8 cellular contexts compared by ENCODE assay signal in the genomic region with DNA sequence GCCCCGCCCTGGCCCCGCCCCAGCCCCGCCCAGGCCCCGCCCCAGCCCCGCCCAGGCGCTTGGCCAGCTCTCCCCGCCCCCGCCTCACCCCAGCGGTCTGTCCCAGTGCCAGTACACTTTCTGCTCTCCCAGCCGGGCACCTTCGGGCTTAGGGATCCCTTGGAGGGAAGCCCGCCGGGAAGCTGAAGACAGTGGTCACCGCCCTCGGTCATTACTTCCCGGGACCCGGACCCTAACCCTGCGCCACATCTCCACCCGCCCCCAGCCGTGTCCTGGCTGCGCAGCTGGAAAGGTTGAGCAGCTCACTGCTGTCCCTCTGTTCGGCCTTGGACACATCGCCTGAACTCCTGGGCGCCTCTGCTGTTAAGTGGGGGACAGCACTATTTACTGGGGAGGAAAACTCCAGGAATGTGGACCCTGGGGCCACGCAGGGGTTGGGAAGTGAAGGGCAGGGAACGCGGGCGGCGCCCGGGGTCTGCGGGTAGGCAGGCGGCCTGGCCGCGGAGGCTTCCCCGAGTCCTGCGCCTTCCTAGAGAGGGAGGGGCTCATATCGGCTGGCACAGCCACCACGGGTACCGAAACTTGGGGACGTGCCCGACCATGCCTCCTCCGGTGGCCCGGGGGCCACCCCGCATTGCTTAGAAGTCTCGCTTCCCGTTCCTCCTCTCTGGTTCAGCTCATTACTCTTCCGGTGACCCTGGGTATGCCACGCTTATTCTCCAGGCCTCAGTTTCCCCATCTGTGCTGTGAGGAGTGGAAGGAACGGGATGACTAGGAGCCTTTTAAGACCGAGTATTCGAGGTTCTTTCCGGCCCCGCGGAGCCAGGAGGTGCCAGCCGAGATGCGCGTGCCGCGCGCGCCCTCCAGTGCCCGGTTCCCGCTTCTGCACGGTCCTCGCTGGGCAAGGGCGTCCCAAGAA.
DNase-seq lines count a peak whose midpoint lies in the region; ATAC-seq lines count a peak whose summit lies in the region.

No MANE protein-coding gene starts in this region.

- H3K4me1 Mint-ChIP-seq in activated CD4-positive, alpha-beta T cell treated with anti-CD3 and anti-CD28 coated beads, Interleukin-2, amount 10 ng/mL, durations not matched to agents 7 days and 5 days: peaks cover 19% of the 10 kb centered on the region
- H3K4me1 Mint-ChIP-seq in dendritic cell treated with granulocyte-macrophage colony-stimulating factor and Interleukin-4, amounts not matched to agents 40 ng/mL and 50 ng/mL, for 4 days (ENCODE audit: low read depth): peaks cover 35% of the 10 kb centered on the region

- intact Hi-C loops in dendritic cell treated with granulocyte-macrophage colony-stimulating factor and Interleukin-4, amounts not matched to agents 40 ng/mL and 50 ng/mL, for 4 days (cut with micrococcal nuclease): loop anchor here (2.0 to 10.0 kb wide), 5 partner anchors 120 to 1972 kb away; partner anchors contain the start of gene GYPC

- peak overlapping the region; percentile 85 for H3K4me3 Mint-ChIP-seq in activated CD4-positive, alpha-beta T cell treated with anti-CD3 and anti-CD28 coated beads, Interleukin-2, amount 10 ng/mL, durations not matched to agents 7 days and 5 days
- H3K4me3 Mint-ChIP-seq in dendritic cell treated with granulocyte-macrophage colony-stimulating factor and Interleukin-4, amounts not matched to agents 40 ng/mL and 50 ng/mL, for 4 days: peak overlapping the region; percentile 83

- peaks cover 9% of the 10 kb centered on the region for H3K27me3 Mint-ChIP-seq in activated CD4-positive, alpha-beta T cell treated with anti-CD3 and anti-CD28 coated beads, Interleukin-2, amount 10 ng/mL, durations not matched to agents 7 days and 5 days
- peaks cover 15% of the 10 kb centered on the region for H3K27me3 Mint-ChIP-seq in dendritic cell treated with granulocyte-macrophage colony-stimulating factor and Interleukin-4, amounts not matched to agents 40 ng/mL and 50 ng/mL, for 4 days

- DNase-seq in ACHN: peak; percentile 66
- DNase-seq in NCI-H2196 treated with DMSO at 0.1 percent for 48 hours (lab: John Stamatoyannopoulos, UW; ENCODE audit: unreplicated experiment): peak; percentile 60
- DNase-seq in activated CD4-positive, alpha-beta T cell treated with anti-CD3 and anti-CD28 coated beads, Interleukin-2, amount 10 ng/mL, durations not matched to agents 7 days and 5 days: peak; percentile 84
- peak; percentile 82 for DNase-seq in left lobe of liver (ENCODE audit: low spot score)
- DNase-seq in stimulated activated CD4-positive, alpha-beta T cell treated with anti-CD3 and anti-CD28 coated beads, Interleukin-1b, Interleukin-23, amount 100 ng/mL, for 48 hours: peak; percentile 80

- CTCF ChIA-PET in activated CD4-positive, alpha-beta T cell treated with anti-CD3 and anti-CD28 coated beads, Interleukin-2, amount 10 ng/mL, durations not matched to agents 7 days and 5 days (lab: Charles Lee): interaction anchor here (0.6 to 3.3 kb wide), 5 partner anchors 20 to 260 kb away, joined by 3 to 31 read pairs (median 3); no protein-coding TSS in a partner anchor

- POLR2A ChIA-PET in activated CD4-positive, alpha-beta T cell treated with anti-CD3 and anti-CD28 coated beads, Interleukin-2, amount 10 ng/mL, durations not matched to agents 7 days and 5 days (lab: Charles Lee): interaction anchor here (0.6 kb wide), 1 partner anchor 378 kb away, joined by 3 read pairs; no protein-coding TSS in a partner anchor

- H3K9me3 Mint-ChIP-seq in activated CD4-positive, alpha-beta T cell treated with anti-CD3 and anti-CD28 coated beads, Interleukin-2, amount 10 ng/mL, durations not matched to agents 7 days and 5 days: no peaks in the 10 kb centered on the region
- no peaks in the 10 kb centered on the region for H3K9me3 Mint-ChIP-seq in dendritic cell treated with granulocyte-macrophage colony-stimulating factor and Interleukin-4, amounts not matched to agents 40 ng/mL and 50 ng/mL, for 4 days

- ATAC-seq in GM18508 (IDR thresholded peaks at IDR 0.05; ENCODE audit: insufficient read depth, unreplicated experiment): peak; percentile 83
- ATAC-seq in HG03039 (IDR thresholded peaks at IDR 0.05; ENCODE audit: unreplicated experiment): peak; percentile 87
- ATAC-seq in left lobe of liver: peak; percentile 93

- H3K27ac Mint-ChIP-seq in activated CD4-positive, alpha-beta T cell treated with anti-CD3 and anti-CD28 coated beads, Interleukin-2, amount 10 ng/mL, durations not matched to agents 7 days and 5 days: peak overlapping the region; percentile 87
- H3K27ac Mint-ChIP-seq in dendritic cell treated with granulocyte-macrophage colony-stimulating factor and Interleukin-4, amounts not matched to agents 40 ng/mL and 50 ng/mL, for 4 days: peak overlapping the region; percentile 60

- no peaks in the 10 kb centered on the region for H3K36me3 Mint-ChIP-seq in activated CD4-positive, alpha-beta T cell treated with anti-CD3 and anti-CD28 coated beads, Interleukin-2, amount 10 ng/mL, durations not matched to agents 7 days and 5 days (ENCODE audit: low read depth)
- no peaks in the 10 kb centered on the region for H3K36me3 Mint-ChIP-seq in dendritic cell treated with granulocyte-macrophage colony-stimulating factor and Interleukin-4, amounts not matched to agents 40 ng/mL and 50 ng/mL, for 4 days (ENCODE audit: low read depth)

- in situ Hi-C loops in ACHN (cut with HindIII; ENCODE audit: low pct_ligation_motif_present, low pct_unique_long_range_greater_than_20kb, low sequenced_read_pairs): no loop called here

Comparison
In these comparisons a context has a peak if more than half of its experiments do, and no peak if none do; other contexts are left out.
1. Peak in every context shown above with its lines: DNase-seq and ATAC-seq.